Comparison of ENCODE assay signal across 17 cellular contexts in genomic region chr20:24981750-24982149, GRCh38. TPM values are rescaled to one million over a fixed set of nuclear protein-coding genes. Genes with fewer than 3 reads are reported as not detected.
A peak's percentile ranks its signal among the peaks of the same experiment; 100 is the strongest.
DNase-seq lines count a peak whose midpoint lies in the region; ATAC-seq lines count a peak whose summit lies in the region.
"Had no signal": no experiment of that assay in that cellular context is flagged by ENCODE, and none has a peak within 500 bp of the region (broad histone marks: within the 10 kb centered on the region; RNA-seq: fewer than 3 reads in every experiment).

No MANE protein-coding gene starts in this region.

- H3K4me3 Mint-ChIP-seq in naive thymus-derived CD4-positive, alpha-beta T cell, result no peak overlapping the region
- no peak overlapping the region for H3K4me3 Mint-ChIP-seq in T-helper 2 cell treated with Interferon-gamma antibody and Interleukin-4, amounts not matched to agents 5 μg/mL and 100 μg/mL, for 36 hours

- peak; percentile 81 for DNase-seq in Ammon's horn (ENCODE audit: low spot score)
- peak; percentile 72 for DNase-seq in MV-4-11 (lab: John Stamatoyannopoulos, UW)
- peak; percentile 50 for DNase-seq in globus pallidus (ENCODE audit: low spot score)
- no peak for DNase-seq in naive thymus-derived CD4-positive, alpha-beta T cell
- DNase-seq in DMS 273 treated with DMSO at 0.1 percent for 48 hours (lab: John Stamatoyannopoulos, UW), result no peak
- no peak for DNase-seq in T-helper 2 cell treated with Interferon-gamma antibody and Interleukin-4, amounts not matched to agents 5 μg/mL and 100 μg/mL, for 36 hours (ENCODE audit: low spot score)
- DNase-seq: activated CD4-positive, alpha-beta T cell treated with anti-CD3 and anti-CD28 coated beads, Interleukin-2, amount 50 U/mL, for 48 hours; central memory CD4-positive, alpha-beta T cell; mammary epithelial cell; NCI-H1694; NCI-H774 had no signal

- CTCF ChIA-PET in naive thymus-derived CD4-positive, alpha-beta T cell (lab: Charles Lee), result no interaction called here

- H3K27ac Mint-ChIP-seq in naive thymus-derived CD4-positive, alpha-beta T cell, result peak overlapping the region in 1 of 9 donors; percentile 9
- no peak overlapping the region for H3K27ac Mint-ChIP-seq in T-helper 2 cell treated with Interferon-gamma antibody and Interleukin-4, amounts not matched to agents 5 μg/mL and 100 μg/mL, for 36 hours

- H3K4me1 Mint-ChIP-seq in naive thymus-derived CD4-positive, alpha-beta T cell, result peaks cover 20 to 77% (median 45%) of the 10 kb centered on the region in 7 donors
- peaks cover 23% of the 10 kb centered on the region for H3K4me1 Mint-ChIP-seq in T-helper 2 cell treated with Interferon-gamma antibody and Interleukin-4, amounts not matched to agents 5 μg/mL and 100 μg/mL, for 36 hours (ENCODE audit: low read depth)

- H3K4me3 ChIP-seq in naive thymus-derived CD4-positive, alpha-beta T cell (ENCODE audit: low read length), result no peak overlapping the region
- H3K4me3 ChIP-seq: GM12878, K562 had no signal

- H3K36me3 ChIP-seq in naive thymus-derived CD4-positive, alpha-beta T cell (ENCODE audit: control insufficient read depth in 2 of 3, insufficient read depth in 3 of 3, low read length in 3 of 3), result peaks cover 3 to 56% (median 10%) of the 10 kb centered on the region in 3 experiments

- no peaks in the 10 kb centered on the region for H3K27me3 ChIP-seq in naive thymus-derived CD4-positive, alpha-beta T cell (ENCODE audit: control insufficient read depth in 2 of 2, insufficient read depth in 2 of 2, low read length in 2 of 2)

- peaks cover 0 to 9% (median 3%) of the 10 kb centered on the region in 11 donors for H3K9me3 Mint-ChIP-seq in naive thymus-derived CD4-positive, alpha-beta T cell
- H3K9me3 Mint-ChIP-seq in T-helper 2 cell treated with Interferon-gamma antibody and Interleukin-4, amounts not matched to agents 5 μg/mL and 100 μg/mL, for 36 hours, result peaks cover 3% of the 10 kb centered on the region
- H3K9me3 Mint-ChIP-seq: activated naive CD4-positive, alpha-beta T cell treated with anti-CD3 and anti-CD28 coated beads, Interleukin-2, amount 50 U/mL, for 72 hours had no signal

- intact Hi-C loops in naive thymus-derived CD4-positive, alpha-beta T cell (cut with micrococcal nuclease), result no loop called here

- H3K27ac ChIP-seq in naive thymus-derived CD4-positive, alpha-beta T cell (ENCODE audit: low read depth, low read length), result no peak overlapping the region

- H3K4me1 ChIP-seq in naive thymus-derived CD4-positive, alpha-beta T cell (ENCODE audit: control insufficient read depth in 2 of 2, insufficient read depth in 2 of 2, low read length in 2 of 2), result peaks cover 0 to 65% of the 10 kb centered on the region in 2 donors

- H3K9me3 ChIP-seq in naive thymus-derived CD4-positive, alpha-beta T cell (ENCODE audit: control insufficient read depth in 2 of 3, low read length in 3 of 3), result no peaks in the 10 kb centered on the region

- no peaks in the 10 kb centered on the region for H3K27me3 Mint-ChIP-seq in naive thymus-derived CD4-positive, alpha-beta T cell
- no peaks in the 10 kb centered on the region for H3K27me3 Mint-ChIP-seq in T-helper 2 cell treated with Interferon-gamma antibody and Interleukin-4, amounts not matched to agents 5 μg/mL and 100 μg/mL, for 36 hours (ENCODE audit: low read depth)

- H3K36me3 Mint-ChIP-seq in naive thymus-derived CD4-positive, alpha-beta T cell, result peaks cover 22 to 73% (median 66%) of the 10 kb centered on the region in 5 donors
- H3K36me3 Mint-ChIP-seq in T-helper 2 cell treated with Interferon-gamma antibody and Interleukin-4, amounts not matched to agents 5 μg/mL and 100 μg/mL, for 36 hours (ENCODE audit: low read depth), result peaks cover 65% of the 10 kb centered on the region

- peak; percentile 81 for ATAC-seq in naive thymus-derived CD4-positive, alpha-beta T cell
- ATAC-seq in GM19463 (IDR thresholded peaks at IDR 0.05; ENCODE audit: unreplicated experiment) (no peak), HG03571 (IDR thresholded peaks at IDR 0.05; ENCODE audit: unreplicated experiment) (no peak)
- ATAC-seq: esophagus mucosa, GM12878, K562 had no signal

- POLR2A ChIA-PET in naive thymus-derived CD4-positive, alpha-beta T cell (lab: Charles Lee), result no interaction called here

RNA-seq across cellular contexts. Expression of gene APMAP, which starts 10.8 kb away (rescaled TPM):
- 10 to 100 TPM; 28.2 to 47.3 (median 38.8) TPM for total RNA-seq in naive thymus-derived CD4-positive, alpha-beta T cell
- 10 to 100 TPM; 70.2 to 74.6 TPM for polyA plus RNA-seq in naive thymus-derived CD4-positive, alpha-beta T cell

RNA-seq across cellular contexts. Expression of gene CST7, which starts 32.7 kb away (rescaled TPM):
- 10 to 100 TPM in 3 of 5 experiments, 1 to 10 TPM in 2; 1.4 to 74.9 (median 11.5) TPM for total RNA-seq in naive thymus-derived CD4-positive, alpha-beta T cell
- polyA plus RNA-seq in naive thymus-derived CD4-positive, alpha-beta T cell, result 1 to 10 TPM; 2.3 to 4.2 TPM
- total RNA-seq: GM12878, K562, mammary epithelial cell had no signal
- polyA plus RNA-seq: K562, mammary epithelial cell had no signal

Comparison
In these comparisons a context has a peak if more than half of its experiments do, and no peak if none do; other contexts are left out.
1. DNase-seq: peak in Ammon's horn (single experiment), MV-4-11 (single experiment) and globus pallidus (single experiment); none in naive thymus-derived CD4-positive, alpha-beta T cell (0 of 9), DMS 273 treated with DMSO at 0.1 percent for 48 hours (single experiment) and T-helper 2 cell treated with Interferon-gamma antibody and Interleukin-4, amounts not matched to agents 5 μg/mL and 100 μg/mL, for 36 hours (single experiment).